23 cellular contexts compared by ENCODE assay signal in the genomic region with DNA sequence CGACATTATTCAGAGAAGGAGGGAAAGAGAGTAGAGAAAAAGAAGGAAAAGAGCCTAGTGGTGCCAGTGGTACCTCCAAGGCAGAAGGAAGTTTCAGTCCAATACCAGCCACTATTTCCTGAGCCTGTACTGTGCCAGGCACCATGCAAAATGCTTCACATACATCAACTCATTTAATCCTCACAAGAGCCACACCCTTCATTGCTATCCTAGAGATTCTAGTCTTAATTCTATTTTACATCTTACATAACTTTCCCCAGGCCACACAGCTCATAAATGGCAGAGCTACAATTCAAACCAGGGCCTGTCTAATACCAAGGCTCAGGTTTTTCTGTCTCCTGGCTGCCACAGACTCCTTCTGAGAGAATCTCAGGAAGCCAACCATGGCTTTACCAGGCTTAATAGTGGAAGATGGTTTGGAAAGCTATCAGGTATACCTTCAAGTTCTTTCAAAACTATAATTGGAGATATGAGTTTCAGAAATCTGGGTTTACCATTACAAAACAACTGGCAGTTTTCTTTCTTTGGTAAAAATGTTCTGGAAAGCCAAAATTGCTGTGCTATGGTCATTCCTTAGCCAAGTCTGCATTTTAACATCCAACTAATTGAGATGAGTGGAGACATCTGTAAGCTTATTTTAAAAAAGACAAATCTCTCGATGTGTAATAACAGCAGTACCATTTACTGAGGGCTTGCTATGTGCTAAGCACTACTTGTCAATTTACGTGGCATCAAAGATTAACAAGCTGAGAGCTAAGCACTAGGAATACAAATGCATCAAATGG.
"Had no signal": no experiment of that assay in that cellular context is flagged by ENCODE, and none has a peak within 500 bp of the region (broad histone marks: within the 10 kb centered on the region; RNA-seq: fewer than 3 reads in every experiment).

No MANE protein-coding gene starts in this region.

- H3K9me3 Mint-ChIP-seq: activated CD4-positive, alpha-beta T cell treated with anti-CD3 and anti-CD28 coated beads, Interleukin-2, amount 10 ng/mL, durations not matched to agents 24 days and 14 days; activated CD8-positive, alpha-beta T cell treated with anti-CD3 and anti-CD28 coated beads for 36 hours; activated T-cell treated with anti-CD3 and anti-CD28 coated beads, Interleukin-2, amount 50 U/mL, for 4 hours; nephron progenitor cell had no signal

- H3K4me1 ChIP-seq: breast epithelium had no signal

- FAIRE-seq: islet of Langerhans had no signal

- DNase-seq: activated CD4-positive, alpha-beta T cell treated with anti-CD3 and anti-CD28 coated beads, Interleukin-2, amount 10 ng/mL, durations not matched to agents 24 days and 14 days; activated CD4-positive, CD25-positive, alpha-beta regulatory T cell; activated CD8-positive, alpha-beta T cell treated with anti-CD3 and anti-CD28 coated beads for 36 hours; activated naive CD4-positive, alpha-beta T cell treated with anti-CD3 and anti-CD28 coated beads, Interleukin-2, amount 50 U/mL, for 16 hours; activated T-cell treated with anti-CD3 and anti-CD28 coated beads, Interleukin-2, amount 50 U/mL, for 4 hours; cerebellar nuclear complex; effector CD4-positive, alpha-beta T cell; foreskin keratinocyte; glutamatergic neuron; hippocampal formation; left colon; nephron progenitor cell; stimulated activated CD4-positive, alpha-beta T cell treated with anti-CD3 and anti-CD28 coated beads, Interleukin-12 subunit alpha, Interleukin-12 subunit beta, amount 100 ng/mL, for 4 hours; stimulated activated CD4-positive, alpha-beta T cell treated with anti-CD3 and anti-CD28 coated beads, Interleukin-1b, Interleukin-23, amount 100 ng/mL, for 48 hours; stimulated activated CD8-positive, alpha-beta memory T cell treated with anti-CD3 and anti-CD28 coated beads, Interleukin-4, amount 100 ng/mL, for 48 hours; stimulated activated naive CD4-positive, alpha-beta T cell; T-helper 1 cell; T-helper 9 cell; tibial artery had no signal

- H3K27me3 ChIP-seq: ascending aorta, breast epithelium, esophagus muscularis mucosa, foreskin keratinocyte, tibial artery had no signal

- H3K9me3 ChIP-seq: ascending aorta, breast epithelium, esophagus muscularis mucosa, tibial artery had no signal

- H3K36me3 ChIP-seq: ascending aorta, breast epithelium, esophagus muscularis mucosa, tibial artery had no signal

- H3K4me3 ChIP-seq: ascending aorta, breast epithelium, esophagus muscularis mucosa, tibial artery had no signal

- H3K27ac ChIP-seq: ascending aorta, breast epithelium, foreskin keratinocyte, tibial artery had no signal

- H3K4me3 Mint-ChIP-seq: activated CD4-positive, alpha-beta T cell treated with anti-CD3 and anti-CD28 coated beads, Interleukin-2, amount 10 ng/mL, durations not matched to agents 24 days and 14 days; activated CD8-positive, alpha-beta T cell treated with anti-CD3 and anti-CD28 coated beads for 36 hours; activated T-cell treated with anti-CD3 and anti-CD28 coated beads, Interleukin-2, amount 50 U/mL, for 4 hours; nephron progenitor cell had no signal

- H3K4me1 Mint-ChIP-seq: activated CD4-positive, alpha-beta T cell treated with anti-CD3 and anti-CD28 coated beads, Interleukin-2, amount 10 ng/mL, durations not matched to agents 24 days and 14 days had no signal

- H3K27ac Mint-ChIP-seq: activated CD4-positive, alpha-beta T cell treated with anti-CD3 and anti-CD28 coated beads, Interleukin-2, amount 10 ng/mL, durations not matched to agents 24 days and 14 days; activated CD8-positive, alpha-beta T cell treated with anti-CD3 and anti-CD28 coated beads for 36 hours had no signal

- ATAC-seq: activated CD8-positive, alpha-beta T cell treated with anti-CD3 and anti-CD28 coated beads for 36 hours; activated T-cell treated with anti-CD3 and anti-CD28 coated beads, Interleukin-2, amount 50 U/mL, for 4 hours; foreskin keratinocyte; left colon had no signal
